Comparison of ENCODE assay signal across 2 cellular contexts in the genomic region with DNA sequence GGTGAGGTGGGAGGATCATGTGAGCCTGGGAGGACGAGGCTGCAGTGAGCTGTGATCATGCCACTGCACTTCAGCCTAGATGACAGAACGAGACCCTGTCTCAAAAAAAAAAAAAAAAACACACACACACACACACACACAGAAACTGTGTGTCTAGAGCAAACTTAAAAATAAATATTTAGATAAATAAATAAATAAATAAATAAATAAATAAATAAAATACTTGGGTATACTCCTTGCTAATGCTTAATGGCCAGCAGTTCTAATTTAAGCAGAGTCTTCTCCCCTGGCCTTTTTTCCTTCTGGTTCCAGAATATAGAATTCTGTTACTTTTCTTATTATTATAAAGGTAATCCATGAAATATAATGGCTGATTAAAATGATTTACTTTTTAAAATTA.
TF ChIP-seq lines count a peak whose summit lies in the region.

No MANE protein-coding gene starts in this region.

TF ChIP-seq in A549, 52 proteins besides CTCF, POLR2A, EP300 and RAD21:
- TF ChIP-seq ZC3H11A (IDR thresholded peaks at IDR 0.05) (peak; percentile 28), FOSL2 (IDR thresholded peaks at IDR 0.05) (no peak), FOSL2 (CRISPR knock-in tag; IDR thresholded peaks at IDR 0.05) (no peak)

TF ChIP-seq in IMR-90, 13 proteins besides CTCF, POLR2A, EP300 and RAD21:
- TF ChIP-seq NFE2L2 (IDR thresholded peaks at IDR 0.05; ENCODE audit: low read depth, low read length) (no peak), CEBPB (IDR thresholded peaks at IDR 0.05; ENCODE audit: low read depth, low read length) (no peak), FOS (IDR thresholded peaks at IDR 0.05; ENCODE audit: low read depth, low read length) (no peak), MAFK (IDR thresholded peaks at IDR 0.05; ENCODE audit: low read depth, low read length) (no peak), CHD1 (IDR thresholded peaks at IDR 0.05; ENCODE audit: low read depth, low read length) (no peak), RFX5 (IDR thresholded peaks at IDR 0.05; ENCODE audit: low read depth, low read length) (no peak), SMC3 (IDR thresholded peaks at IDR 0.05; ENCODE audit: low read depth, low read length) (no peak), RCOR1 (IDR thresholded peaks at IDR 0.05; ENCODE audit: insufficient replicate concordance, low read length) (no peak), MXI1 (IDR thresholded peaks at IDR 0.05; ENCODE audit: borderline replicate concordance, low read depth, low read length) (no peak), MAZ (IDR thresholded peaks at IDR 0.05; ENCODE audit: borderline replicate concordance, low read depth, low read length) (no peak), BHLHE40 (IDR thresholded peaks at IDR 0.05; ENCODE audit: low read depth, low read length) (no peak)
- TF ChIP-seq, protein P1, sequence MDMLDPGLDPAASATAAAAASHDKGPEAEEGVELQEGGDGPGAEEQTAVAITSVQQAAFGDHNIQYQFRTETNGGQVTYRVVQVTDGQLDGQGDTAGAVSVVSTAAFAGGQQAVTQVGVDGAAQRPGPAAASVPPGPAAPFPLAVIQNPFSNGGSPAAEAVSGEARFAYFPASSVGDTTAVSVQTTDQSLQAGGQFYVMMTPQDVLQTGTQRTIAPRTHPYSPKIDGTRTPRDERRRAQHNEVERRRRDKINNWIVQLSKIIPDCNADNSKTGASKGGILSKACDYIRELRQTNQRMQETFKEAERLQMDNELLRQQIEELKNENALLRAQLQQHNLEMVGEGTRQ (IDR thresholded peaks at IDR 0.05; ENCODE audit: low read depth, low read length) = no peak
- TF ChIP-seq, protein P2, sequence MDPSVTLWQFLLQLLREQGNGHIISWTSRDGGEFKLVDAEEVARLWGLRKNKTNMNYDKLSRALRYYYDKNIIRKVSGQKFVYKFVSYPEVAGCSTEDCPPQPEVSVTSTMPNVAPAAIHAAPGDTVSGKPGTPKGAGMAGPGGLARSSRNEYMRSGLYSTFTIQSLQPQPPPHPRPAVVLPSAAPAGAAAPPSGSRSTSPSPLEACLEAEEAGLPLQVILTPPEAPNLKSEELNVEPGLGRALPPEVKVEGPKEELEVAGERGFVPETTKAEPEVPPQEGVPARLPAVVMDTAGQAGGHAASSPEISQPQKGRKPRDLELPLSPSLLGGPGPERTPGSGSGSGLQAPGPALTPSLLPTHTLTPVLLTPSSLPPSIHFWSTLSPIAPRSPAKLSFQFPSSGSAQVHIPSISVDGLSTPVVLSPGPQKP (IDR thresholded peaks at IDR 0.05; ENCODE audit: borderline replicate concordance, low read depth, low read length) = no peak
